ENCODE assay signal across 15 cellular contexts in the genomic region with DNA sequence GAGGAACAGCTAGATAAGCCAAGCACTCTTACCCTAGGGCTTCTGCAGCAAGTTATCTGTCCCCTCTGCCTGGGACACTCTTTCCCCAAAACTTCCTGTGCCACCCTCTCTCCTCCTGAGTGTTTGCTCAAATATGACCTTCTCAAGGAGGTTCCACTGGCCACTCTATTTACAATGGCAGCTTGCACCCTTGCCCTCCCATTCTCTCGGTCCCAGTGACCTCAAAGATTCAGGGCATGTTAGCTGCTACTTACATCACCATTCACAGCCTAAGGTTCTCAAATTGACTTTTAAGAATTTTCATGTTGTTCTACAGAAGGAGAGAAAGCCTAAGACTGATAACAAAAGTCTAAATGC. TPM values are rescaled to one million over a fixed set of nuclear protein-coding genes. Genes with fewer than 3 reads are reported as not detected.
DNase-seq lines count a peak whose midpoint lies in the region; ATAC-seq and TF ChIP-seq lines count a peak whose summit lies in the region.
"Had no signal": no experiment of that assay in that cellular context is flagged by ENCODE, and none has a peak within 500 bp of the region (broad histone marks: within the 10 kb centered on the region; RNA-seq: fewer than 3 reads in every experiment).

No MANE protein-coding gene starts in this region.

- CTCF ChIA-PET in PC-9 (lab: Charles Lee), result interaction anchor here (0.6 to 0.7 kb wide), 2 partner anchors 331 to 401 kb away, joined by 3 read pairs; no protein-coding TSS in a partner anchor
- CTCF ChIA-PET in activated CD8-positive, alpha-beta T cell treated with anti-CD3 and anti-CD28 coated beads, Interleukin-2, amount 10 ng/mL, durations not matched to agents 7 days and 5 days (lab: Charles Lee), result no interaction called here

- H3K4me2 ChIP-seq in PC-9, result peak overlapping the region; percentile 41

- no peaks in the 10 kb centered on the region for H3K36me3 Mint-ChIP-seq in activated CD8-positive, alpha-beta T cell treated with anti-CD3 and anti-CD28 coated beads, Interleukin-2, amount 10 ng/mL, durations not matched to agents 7 days and 5 days (ENCODE audit: low read depth)
- H3K36me3 Mint-ChIP-seq: activated CD8-positive, alpha-beta memory T cell treated with anti-CD3 and anti-CD28 coated beads, Interleukin-2, amount 10 ng/mL, durations not matched to agents 7 days and 5 days had no signal

- H3K4me3 ChIP-seq in PC-9 (no peak overlapping the region), dorsolateral prefrontal cortex (peak overlapping the region in 3 of 59 donors; percentile 9 to 24 (median 19)), muscle layer of duodenum (ENCODE audit: low read depth in 1 of 2, low read length in 2 of 2) (no peak overlapping the region), thoracic aorta (peak overlapping the region; percentile 57)

- ATAC-seq in thoracic aorta (ENCODE audit: insufficient number of reproducible peaks, low FRiP score, low read depth), result no peak
- no peak for ATAC-seq in activated CD8-positive, alpha-beta T cell treated with anti-CD3 and anti-CD28 coated beads, Interleukin-2, amount 10 ng/mL, durations not matched to agents 7 days and 5 days
- ATAC-seq: activated CD8-positive, alpha-beta memory T cell treated with anti-CD3 and anti-CD28 coated beads, Interleukin-2, amount 10 ng/mL, durations not matched to agents 7 days and 5 days; WTC11 had no signal

- TF ChIP-seq CTCF in PC-9 (conservative IDR thresholded peaks at IDR 0.05) (no peak), dorsolateral prefrontal cortex (IDR thresholded peaks at IDR 0.05 in 54 of 56, conservative IDR thresholded peaks at IDR 0.05 in 2 of 56; ENCODE audit: low read depth in 1 of 56, partially characterized antibody in 56 of 56) (no peak), thoracic aorta (IDR thresholded peaks at IDR 0.05) (no peak)

- no peak overlapping the region for H3K27ac Mint-ChIP-seq in activated CD8-positive, alpha-beta T cell treated with anti-CD3 and anti-CD28 coated beads, Interleukin-2, amount 10 ng/mL, durations not matched to agents 7 days and 5 days
- H3K27ac Mint-ChIP-seq: activated CD8-positive, alpha-beta memory T cell treated with anti-CD3 and anti-CD28 coated beads, Interleukin-2, amount 10 ng/mL, durations not matched to agents 7 days and 5 days had no signal

- H3K36me3 ChIP-seq in PC-9 (ENCODE audit: low read depth) (peaks cover 3% of the 10 kb centered on the region; the same call in 1 of the 2 replicates), muscle layer of duodenum (ENCODE audit: control insufficient read depth in 1 of 2, insufficient read depth in 2 of 2, low read length in 2 of 2) (peaks cover 0 to 3% of the 10 kb centered on the region in 2 donors), thoracic aorta (no peaks in the 10 kb centered on the region)

- no peak overlapping the region for H2AFZ ChIP-seq in PC-9

- no peaks in the 10 kb centered on the region for H3K9me3 Mint-ChIP-seq in activated CD8-positive, alpha-beta T cell treated with anti-CD3 and anti-CD28 coated beads, Interleukin-2, amount 10 ng/mL, durations not matched to agents 7 days and 5 days (ENCODE audit: insufficient read depth)

- H4K20me1 ChIP-seq in PC-9 (ENCODE audit: insufficient read depth), result 0 out of 2 replicates have a peak, but pooled peaks cover 3% of the 10 kb centered on the region

- H3K9me3 ChIP-seq in PC-9 (ENCODE audit: insufficient read depth, low read depth), result no peaks in the 10 kb centered on the region
- no peaks in the 10 kb centered on the region for H3K9me3 ChIP-seq in muscle layer of duodenum (ENCODE audit: control insufficient read depth in 1 of 2, low read length in 2 of 2)
- no peaks in the 10 kb centered on the region for H3K9me3 ChIP-seq in thoracic aorta

- H3K4me3 Mint-ChIP-seq in activated CD8-positive, alpha-beta T cell treated with anti-CD3 and anti-CD28 coated beads, Interleukin-2, amount 10 ng/mL, durations not matched to agents 7 days and 5 days, result no peak overlapping the region
- H3K4me3 Mint-ChIP-seq: activated CD8-positive, alpha-beta memory T cell treated with anti-CD3 and anti-CD28 coated beads, Interleukin-2, amount 10 ng/mL, durations not matched to agents 7 days and 5 days; WTC11 had no signal

- DNase-seq in PC-9 (no peak), dorsolateral prefrontal cortex (no peak), thoracic aorta (ENCODE audit: low spot score) (no peak), hepatic stellate cell (ENCODE audit: low spot score) (no peak), NCI-H1930 (lab: John Stamatoyannopoulos, UW) (no peak)
- DNase-seq in activated CD8-positive, alpha-beta T cell treated with anti-CD3 and anti-CD28 coated beads, Interleukin-2, amount 10 ng/mL, durations not matched to agents 7 days and 5 days, result no peak
- no peak for DNase-seq in stimulated activated CD4-positive, alpha-beta T cell treated with anti-CD3 and anti-CD28 coated beads, Interleukin-1b, Interleukin-23, amount 100 ng/mL, for 48 hours
- DNase-seq: activated CD8-positive, alpha-beta memory T cell treated with anti-CD3 and anti-CD28 coated beads, Interleukin-2, amount 10 ng/mL, durations not matched to agents 7 days and 5 days; DMS79; NCI-H2081 treated with DMSO at 0.1 percent for 48 hours; NCI-H69; stimulated activated CD4-positive, alpha-beta T cell treated with anti-CD3 and anti-CD28 coated beads, Interleukin-2, amount 100 ng/mL, for 48 hours; stimulated activated CD8-positive, alpha-beta memory T cell treated with anti-CD3 and anti-CD28 coated beads, Interleukin-4, amount 100 ng/mL, for 48 hours had no signal

- POLR2A ChIA-PET in PC-9 (lab: Charles Lee; ENCODE audit: unreplicated experiment), result no interaction called here
- POLR2A ChIA-PET in activated CD8-positive, alpha-beta T cell treated with anti-CD3 and anti-CD28 coated beads, Interleukin-2, amount 10 ng/mL, durations not matched to agents 7 days and 5 days (lab: Charles Lee), result no interaction called here

- H3K4me1 ChIP-seq in PC-9 (replicated peaks; ENCODE audit: insufficient read depth), result peaks cover 94% of the 10 kb centered on the region
- peaks cover 14 to 21% of the 10 kb centered on the region in 2 donors for H3K4me1 ChIP-seq in muscle layer of duodenum (ENCODE audit: control insufficient read depth in 1 of 2, insufficient read depth in 2 of 2, low read length in 2 of 2)
- peaks cover 37 to 99% of the 10 kb centered on the region in 2 donors for H3K4me1 ChIP-seq in thoracic aorta (ENCODE audit: control insufficient read depth in 1 of 2, low read depth in 2 of 2)

- H3K27ac ChIP-seq in PC-9 (no peak overlapping the region), dorsolateral prefrontal cortex (peak overlapping the region in 31 of 59 donors; percentile 11 to 85 (median 73)), muscle layer of duodenum (ENCODE audit: low read length) (peak overlapping the region; percentile 65), thoracic aorta (peak overlapping the region; percentile 79 to 90)

- peaks cover 48% of the 10 kb centered on the region for H3F3A ChIP-seq in PC-9 (ENCODE audit: insufficient read depth, low read depth)

- H3K27me3 ChIP-seq in PC-9 (ENCODE audit: insufficient read depth, low read depth) (no peaks in the 10 kb centered on the region), dorsolateral prefrontal cortex (peaks cover 0 to 39% (median 8%) of the 10 kb centered on the region in 45 donors), muscle layer of duodenum (ENCODE audit: low read depth, low read length) (no peaks in the 10 kb centered on the region), thoracic aorta (replicated peaks; ENCODE audit: insufficient read depth) (no peaks in the 10 kb centered on the region)

- H3K4me1 Mint-ChIP-seq in activated CD8-positive, alpha-beta T cell treated with anti-CD3 and anti-CD28 coated beads, Interleukin-2, amount 10 ng/mL, durations not matched to agents 7 days and 5 days (ENCODE audit: low read depth), result peaks cover 7% of the 10 kb centered on the region
- H3K4me1 Mint-ChIP-seq: activated CD8-positive, alpha-beta memory T cell treated with anti-CD3 and anti-CD28 coated beads, Interleukin-2, amount 10 ng/mL, durations not matched to agents 7 days and 5 days had no signal

- no peaks in the 10 kb centered on the region for H3K9me2 ChIP-seq in PC-9 (ENCODE audit: insufficient read depth)

- H3K27me3 Mint-ChIP-seq in activated CD8-positive, alpha-beta T cell treated with anti-CD3 and anti-CD28 coated beads, Interleukin-2, amount 10 ng/mL, durations not matched to agents 7 days and 5 days (ENCODE audit: low read depth), result peaks cover 26% of the 10 kb centered on the region

- no TSS peak for BruUV-seq in PC-9 (replicated peaks; lab: Mats Ljungman, UMichigan)

- intact Hi-C loops in PC-9 (cut with micrococcal nuclease; ENCODE audit: unreplicated experiment), result no loop called here
- intact Hi-C loops in dorsolateral prefrontal cortex (cut with DNase I), result no loop called here

- peaks cover 92% of the 10 kb centered on the region for H3K79me2 ChIP-seq in PC-9 (ENCODE audit: low read depth)

RNA-seq across cellular contexts. Expression of a gene that starts 9.5 kb away (rescaled TPM):
- total RNA-seq in PC-9 (2021) (16.7 and 23.4 TPM in 2 replicates), dorsolateral prefrontal cortex (10 to 100 TPM in 48 of 120 experiments, 1 to 10 TPM in 72; 4.6 to 17.5 (median 9.2) TPM), thoracic aorta (100 to 1,000 TPM in 1 of 2 donors, 10 to 100 TPM in 1; 68.7 to 111 TPM)
- under 1 TPM in 1 of 2 experiments, not detected in 1; 0.16 TPM for total RNA-seq in activated CD8-positive, alpha-beta T cell treated with anti-CD3 and anti-CD28 coated beads, Interleukin-2, amount 10 ng/mL, durations not matched to agents 7 days and 5 days

Comparison
In these comparisons a context has a peak if more than half of its experiments do, and no peak if none do; other contexts are left out.
1. RNA of a gene that starts 9.5 kb away (total RNA-seq): 68.7 to 111 TPM in thoracic aorta, 16.7 to 23.4 TPM in PC-9 and 4.6 to 17.5 TPM in dorsolateral prefrontal cortex; 0.16 TPM in activated CD8-positive, alpha-beta T cell treated with anti-CD3 and anti-CD28 coated beads, Interleukin-2, amount 10 ng/mL, durations not matched to agents 7 days and 5 days; every median in the first group is over 4 times any median in the second.